In genomic region chr14:101628471-101628966, GRCh38 we compare ENCODE assay signal across 1 cellular context.
TF ChIP-seq lines count a peak whose summit lies in the region.

No MANE protein-coding gene starts in this region.

TF ChIP-seq in HepG2, 621 proteins besides CTCF, POLR2A, EP300 and RAD21 (continued from another document and continues in another):
- TF ChIP-seq ARID4A (CRISPR knock-in tag; IDR thresholded peaks at IDR 0.05; ENCODE audit: borderline replicate concordance) (no peak), BCL6 (CRISPR knock-in tag; IDR thresholded peaks at IDR 0.05) (peak; percentile 57), ZNF788 (CRISPR knock-in tag; IDR thresholded peaks at IDR 0.05; ENCODE audit: borderline replicate concordance) (peak; percentile 33; the same call in 1 of the 2 replicates), ARID3A (IDR thresholded peaks at IDR 0.05; ENCODE audit: low read depth, low read length) (no peak), MTA3 (CRISPR knock-in tag; IDR thresholded peaks at IDR 0.05) (no peak), ZMYM2 (CRISPR knock-in tag; IDR thresholded peaks at IDR 0.05) (no peak), NFYC (CRISPR knock-in tag; IDR thresholded peaks at IDR 0.05) (no peak), ZFY (CRISPR knock-in tag; IDR thresholded peaks at IDR 0.05) (no peak), SMAD1 (CRISPR knock-in tag; IDR thresholded peaks at IDR 0.05; ENCODE audit: borderline replicate concordance, low read depth) (no peak), SNAI1 (CRISPR knock-in tag; IDR thresholded peaks at IDR 0.05; ENCODE audit: borderline replicate concordance) (no peak), ZNF589 (CRISPR knock-in tag; conservative IDR thresholded peaks at IDR 0.05) (no peak), CC2D1A (CRISPR knock-in tag; IDR thresholded peaks at IDR 0.05) (no peak), HNRNPUL1 (IDR thresholded peaks at IDR 0.05; ENCODE audit: low read depth, low read length) (no peak), SNAPC5 (CRISPR knock-in tag; IDR thresholded peaks at IDR 0.05; ENCODE audit: borderline replicate concordance) (no peak), ZNF703 (CRISPR knock-in tag; IDR thresholded peaks at IDR 0.05; ENCODE audit: borderline replicate concordance) (no peak), TRIM22 (IDR thresholded peaks at IDR 0.05) (no peak), ZNF180 (CRISPR knock-in tag; IDR thresholded peaks at IDR 0.05; ENCODE audit: borderline replicate concordance, low read depth) (no peak), DBP (CRISPR knock-in tag; IDR thresholded peaks at IDR 0.05; ENCODE audit: not compliant biosample characterization) (no peak), HMG20B (CRISPR knock-in tag; conservative IDR thresholded peaks at IDR 0.05) (no peak), MTERF4 (CRISPR knock-in tag; IDR thresholded peaks at IDR 0.05) (no peak), ZNF530 (CRISPR knock-in tag; IDR thresholded peaks at IDR 0.05; ENCODE audit: low read depth) (no peak), GFI1 (CRISPR knock-in tag; IDR thresholded peaks at IDR 0.05; ENCODE audit: borderline replicate concordance) (no peak), GATAD1 (CRISPR knock-in tag; IDR thresholded peaks at IDR 0.05) (0 out of 2 replicates have a peak, but pooled peaks have one; percentile 21), ZNF672 (CRISPR knock-in tag; IDR thresholded peaks at IDR 0.05) (no peak), EED (CRISPR knock-in tag; IDR thresholded peaks at IDR 0.05) (no peak), PCBP2 (optimal IDR thresholded peaks at IDR 0.05; ENCODE audit: low read depth, low read length, poor library complexity, severe bottlenecking) (no peak), E2F2 (CRISPR knock-in tag; IDR thresholded peaks at IDR 0.05; ENCODE audit: borderline replicate concordance) (no peak), ZNF207 (IDR thresholded peaks at IDR 0.05; ENCODE audit: borderline replicate concordance) (no peak), MXI1 (IDR thresholded peaks at IDR 0.05; ENCODE audit: borderline replicate concordance, low read depth, low read length) (no peak), ZNF740 (CRISPR knock-in tag; IDR thresholded peaks at IDR 0.05) (no peak), IRF9 (CRISPR knock-in tag; IDR thresholded peaks at IDR 0.05; ENCODE audit: borderline replicate concordance) (no peak), FOXP1 (IDR thresholded peaks at IDR 0.05) (no peak), FOXP1 (CRISPR knock-in tag; IDR thresholded peaks at IDR 0.05) (no peak), MIXL1 (CRISPR knock-in tag; IDR thresholded peaks at IDR 0.05) (no peak), TAF1 (CRISPR knock-in tag; IDR thresholded peaks at IDR 0.05) (no peak), ZNF335 (CRISPR knock-in tag; IDR thresholded peaks at IDR 0.05) (no peak), SMC3 (IDR thresholded peaks at IDR 0.05; ENCODE audit: low read length) (peak; percentile 16; the same call in 1 of the 2 replicates), PRMT3 (CRISPR knock-in tag; IDR thresholded peaks at IDR 0.05; ENCODE audit: borderline replicate concordance, low read depth) (no peak), IRF2 (CRISPR knock-in tag; IDR thresholded peaks at IDR 0.05) (no peak), ZNF841 (CRISPR knock-in tag; IDR thresholded peaks at IDR 0.05; ENCODE audit: borderline replicate concordance) (no peak), ZNF816 (CRISPR knock-in tag; IDR thresholded peaks at IDR 0.05; ENCODE audit: borderline replicate concordance) (no peak), KDM3A (CRISPR knock-in tag; IDR thresholded peaks at IDR 0.05; ENCODE audit: low read depth) (peak; percentile 78; the same call in 1 of the 2 replicates), DMAP1 (CRISPR knock-in tag; IDR thresholded peaks at IDR 0.05) (no peak), ZBTB42 (CRISPR knock-in tag; IDR thresholded peaks at IDR 0.05) (no peak), MTF1 (CRISPR knock-in tag; IDR thresholded peaks at IDR 0.05) (no peak), TGIF2 (CRISPR knock-in tag; IDR thresholded peaks at IDR 0.05) (no peak), ELF3 (CRISPR knock-in tag; IDR thresholded peaks at IDR 0.05) (no peak), HMGXB4 (CRISPR knock-in tag; IDR thresholded peaks at IDR 0.05; ENCODE audit: borderline replicate concordance in 1 of 2, low read depth in 1 of 2) (peak; percentile 40 to 66; a peak in 1 of 4 replicates), HNF4G (IDR thresholded peaks at IDR 0.05; ENCODE audit: borderline replicate concordance, low read depth, low read length) (no peak), HNF4G (CRISPR knock-in tag; IDR thresholded peaks at IDR 0.05; ENCODE audit: borderline replicate concordance, low read depth) (no peak), RBM39 (IDR thresholded peaks at IDR 0.05; ENCODE audit: low read depth, low read length, poor library complexity, severe bottlenecking) (peak; percentile 55), ADNP (CRISPR knock-in tag; IDR thresholded peaks at IDR 0.05) (no peak), THAP8 (CRISPR knock-in tag; IDR thresholded peaks at IDR 0.05; ENCODE audit: borderline replicate concordance) (no peak), ATF1 (CRISPR knock-in tag; IDR thresholded peaks at IDR 0.05) (no peak), ZMAT3 (CRISPR knock-in tag; conservative IDR thresholded peaks at IDR 0.05) (no peak), ZNF670 (CRISPR knock-in tag; IDR thresholded peaks at IDR 0.05; ENCODE audit: borderline replicate concordance) (no peak), ZNF607 (CRISPR knock-in tag; IDR thresholded peaks at IDR 0.05; ENCODE audit: borderline replicate concordance) (0 out of 2 replicates have a peak, but pooled peaks have one; percentile 74), SP5 (CRISPR knock-in tag; IDR thresholded peaks at IDR 0.05; ENCODE audit: borderline replicate concordance, low read depth) (no peak), ZNF552 (CRISPR knock-in tag; IDR thresholded peaks at IDR 0.05; ENCODE audit: borderline replicate concordance) (no peak), NR1H2 (CRISPR knock-in tag; IDR thresholded peaks at IDR 0.05; ENCODE audit: borderline replicate concordance, low read depth) (no peak), HNRNPLL (IDR thresholded peaks at IDR 0.05; ENCODE audit: low read depth, low read length, poor library complexity, severe bottlenecking) (peak; percentile 53), KLF12 (CRISPR knock-in tag; IDR thresholded peaks at IDR 0.05; ENCODE audit: borderline replicate concordance) (no peak), ZNF605 (CRISPR knock-in tag; IDR thresholded peaks at IDR 0.05) (no peak), MEIS1 (CRISPR knock-in tag; IDR thresholded peaks at IDR 0.05; ENCODE audit: borderline replicate concordance) (no peak), MED1 (CRISPR knock-in tag; IDR thresholded peaks at IDR 0.05) (peak; percentile 53)
